In the genomic region with DNA sequence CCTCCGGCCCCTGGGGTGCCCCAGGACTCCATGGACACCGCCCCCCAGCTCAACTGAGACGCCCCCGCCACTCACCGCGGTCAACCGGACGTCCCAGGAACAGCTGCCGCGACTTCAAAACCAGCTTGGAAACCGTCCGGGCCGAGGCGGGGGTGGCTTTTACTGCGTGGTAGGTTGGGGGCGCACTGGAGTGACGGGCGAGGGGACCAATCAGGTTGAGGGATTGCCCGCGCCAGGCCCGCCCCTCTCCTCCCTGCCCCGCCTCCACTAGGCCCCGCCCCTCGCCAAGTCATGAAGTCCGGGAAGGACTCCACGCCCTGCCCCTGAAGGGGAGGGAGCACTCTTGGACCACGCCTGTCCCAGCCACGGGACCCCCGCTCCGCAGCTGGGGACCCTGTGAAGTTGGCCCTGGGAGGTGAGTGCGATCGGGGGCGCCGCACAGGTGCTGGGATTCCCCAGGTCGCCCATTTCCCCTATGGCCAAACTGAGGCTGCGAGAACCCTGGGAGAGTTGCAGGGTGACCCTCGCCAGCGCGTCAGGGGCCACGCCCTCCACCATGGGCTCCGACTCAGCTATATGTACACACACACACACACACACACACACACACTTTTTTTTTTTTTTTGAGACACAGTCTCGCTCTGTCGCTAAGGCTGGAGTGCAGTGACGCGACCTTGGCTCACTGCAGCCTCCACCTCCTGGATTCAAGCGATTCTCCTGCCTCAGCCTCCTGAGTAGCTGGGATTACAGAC, we compare ENCODE assay signal across 7 cellular contexts. TPM values are rescaled to one million over a fixed set of nuclear protein-coding genes. Genes with fewer than 3 reads are reported as not detected.
A peak's percentile ranks its signal among the peaks of the same experiment; 100 is the strongest.
DNase-seq lines count a peak whose midpoint lies in the region; ATAC-seq and TF ChIP-seq lines count a peak whose summit lies in the region.

A gene with protein sequence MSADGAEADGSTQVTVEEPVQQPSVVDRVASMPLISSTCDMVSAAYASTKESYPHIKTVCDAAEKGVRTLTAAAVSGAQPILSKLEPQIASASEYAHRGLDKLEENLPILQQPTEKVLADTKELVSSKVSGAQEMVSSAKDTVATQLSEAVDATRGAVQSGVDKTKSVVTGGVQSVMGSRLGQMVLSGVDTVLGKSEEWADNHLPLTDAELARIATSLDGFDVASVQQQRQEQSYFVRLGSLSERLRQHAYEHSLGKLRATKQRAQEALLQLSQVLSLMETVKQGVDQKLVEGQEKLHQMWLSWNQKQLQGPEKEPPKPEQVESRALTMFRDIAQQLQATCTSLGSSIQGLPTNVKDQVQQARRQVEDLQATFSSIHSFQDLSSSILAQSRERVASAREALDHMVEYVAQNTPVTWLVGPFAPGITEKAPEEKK (minus strand): TSS at position 134 of the 752 bp plus-strand sequence. CDS start 6,273 bp downstream, outside the sequence.

- peak; percentile 100 for DNase-seq in GM13976 (ENCODE audit: low spot score)
- peak; percentile 87 for DNase-seq in NCI-H460 (ENCODE audit: extremely low read depth, low read depth)
- DNase-seq in activated CD4-positive, alpha-beta T cell treated with anti-CD3 and anti-CD28 coated beads, Interleukin-2, amount 10 ng/mL, durations not matched to agents 7 days and 5 days = peak; percentile 92
- peak; percentile 98 for DNase-seq in coronary artery (ENCODE audit: low spot score)
- peak; percentile 98 for DNase-seq in left lobe of liver (ENCODE audit: low spot score)
- DNase-seq in stimulated activated CD4-positive, alpha-beta T cell treated with anti-CD3 and anti-CD28 coated beads, Interleukin-1b, Interleukin-23, amount 100 ng/mL, for 48 hours = peak; percentile 94

- H3K27ac Mint-ChIP-seq in activated CD4-positive, alpha-beta T cell treated with anti-CD3 and anti-CD28 coated beads, Interleukin-2, amount 10 ng/mL, durations not matched to agents 7 days and 5 days = peak within 1 kb of the TSS; percentile 72

- CTCF ChIA-PET in activated CD4-positive, alpha-beta T cell treated with anti-CD3 and anti-CD28 coated beads, Interleukin-2, amount 10 ng/mL, durations not matched to agents 7 days and 5 days (lab: Charles Lee) = interaction anchor here (0.6 to 3.2 kb wide), 6 partner anchors 36 to 76 kb away, joined by 3 to 12 read pairs (median 4); a partner anchor contains a TSS

- peaks cover 6% of the 10 kb centered on the region for H3K27me3 Mint-ChIP-seq in activated CD4-positive, alpha-beta T cell treated with anti-CD3 and anti-CD28 coated beads, Interleukin-2, amount 10 ng/mL, durations not matched to agents 7 days and 5 days

- POLR2A ChIA-PET in activated CD4-positive, alpha-beta T cell treated with anti-CD3 and anti-CD28 coated beads, Interleukin-2, amount 10 ng/mL, durations not matched to agents 7 days and 5 days (lab: Charles Lee) = no interaction called here

- in situ Hi-C loops in GM13976 (cut with MboI; ENCODE audit: low sequenced_read_pairs, unreplicated experiment) = no loop called here

- TF ChIP-seq CTCF in GM13976 (IDR thresholded peaks at IDR 0.05; ENCODE audit: borderline replicate concordance, control extremely low read depth, extremely low read depth, insufficient read depth, missing control alignments) = peak; percentile 1
- TF ChIP-seq CTCF in coronary artery (IDR thresholded peaks at IDR 0.05) = no peak

- H3K4me1 Mint-ChIP-seq in activated CD4-positive, alpha-beta T cell treated with anti-CD3 and anti-CD28 coated beads, Interleukin-2, amount 10 ng/mL, durations not matched to agents 7 days and 5 days = peaks cover 22% of the 10 kb centered on the region

- H3K27ac ChIP-seq in coronary artery = peak within 1 kb of the TSS; percentile 81 to 94

- H3K4me3 ChIP-seq in coronary artery = peak within 1 kb of the TSS; percentile 90

- H3K9me3 Mint-ChIP-seq in activated CD4-positive, alpha-beta T cell treated with anti-CD3 and anti-CD28 coated beads, Interleukin-2, amount 10 ng/mL, durations not matched to agents 7 days and 5 days = no peaks in the 10 kb centered on the region

- peak within 1 kb of the TSS; percentile 75 for H3K4me3 Mint-ChIP-seq in activated CD4-positive, alpha-beta T cell treated with anti-CD3 and anti-CD28 coated beads, Interleukin-2, amount 10 ng/mL, durations not matched to agents 7 days and 5 days

- ATAC-seq in HG02852 (IDR thresholded peaks at IDR 0.05; ENCODE audit: unreplicated experiment) = peak; percentile 67
- ATAC-seq in left lobe of liver = peak; percentile 96

- no peaks in the 10 kb centered on the region for H3K36me3 Mint-ChIP-seq in activated CD4-positive, alpha-beta T cell treated with anti-CD3 and anti-CD28 coated beads, Interleukin-2, amount 10 ng/mL, durations not matched to agents 7 days and 5 days (ENCODE audit: low read depth)

RNA-seq across cellular contexts. Expression of the gene that starts here (rescaled TPM):
- total RNA-seq in NCI-H460 (2014; rRNA removed; shearing (Covaris generic)) = 35.2 and 36.9 TPM in 2 replicates
- polyA plus RNA-seq in NCI-H460 (2014; cell fraction: nucleus; rRNA removed) = 29.5 and 43.4 TPM in 2 replicates
- total RNA-seq in activated CD4-positive, alpha-beta T cell treated with anti-CD3 and anti-CD28 coated beads, Interleukin-2, amount 10 ng/mL, durations not matched to agents 7 days and 5 days = 10 to 100 TPM; 24.1 to 28.1 TPM
- 12.0 TPM for total RNA-seq in left lobe of liver

Comparison
In these comparisons a context has a peak if more than half of its experiments do, and no peak if none do; other contexts are left out.
1. Peak in every context shown above with its lines: DNase-seq, ATAC-seq, H3K4me3 ChIP-seq and H3K27ac ChIP-seq.